In the genomic region with DNA sequence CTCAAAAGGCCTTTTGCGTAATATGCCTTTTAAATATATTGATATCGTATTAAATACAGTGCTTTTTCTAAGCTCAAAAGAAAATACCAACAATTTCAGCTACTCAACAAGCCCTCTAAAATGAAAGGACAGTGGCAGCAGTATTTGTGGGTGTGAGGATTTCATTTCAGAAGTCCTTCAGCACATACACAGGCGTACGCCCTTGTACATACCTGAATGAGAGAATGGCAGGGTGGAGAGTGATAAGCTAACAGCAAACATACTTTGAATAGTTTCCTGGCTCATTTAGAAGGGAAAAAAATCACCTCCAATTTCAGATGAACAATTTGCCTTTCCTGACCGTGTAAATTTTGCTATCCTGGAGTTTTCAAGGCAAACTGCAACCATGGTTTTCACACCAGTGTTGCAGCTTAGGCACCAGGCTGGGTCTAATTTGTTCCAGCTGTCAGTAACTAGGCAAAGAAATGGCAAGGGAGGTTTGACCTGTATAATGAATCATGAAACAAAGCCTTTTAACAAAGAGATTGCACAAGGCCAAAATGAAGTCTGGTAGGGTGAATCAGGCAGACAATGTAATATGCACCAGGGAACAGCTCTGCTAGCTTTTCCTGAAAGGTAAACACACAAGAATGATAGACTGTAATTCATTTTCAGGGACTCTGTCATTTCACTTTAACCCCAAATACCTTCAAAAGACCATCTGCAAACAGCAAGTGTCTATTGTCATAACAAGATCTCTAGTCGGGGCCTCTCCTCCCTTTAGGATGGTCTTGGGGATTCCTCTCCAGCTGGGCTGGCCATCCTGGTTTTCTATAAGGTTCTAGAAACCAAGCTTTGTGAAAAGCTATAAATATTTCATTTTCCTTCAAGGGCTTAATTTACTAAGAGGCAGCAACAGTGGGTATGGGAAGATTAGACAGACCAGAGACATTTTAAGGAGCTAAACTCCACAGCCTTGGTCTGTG, we compare ENCODE assay signal across 12 cellular contexts. TPM values are rescaled to one million over a fixed set of nuclear protein-coding genes. Genes with fewer than 3 reads are reported as not detected.
DNase-seq lines count a peak whose midpoint lies in the region; ATAC-seq and TF ChIP-seq lines count a peak whose summit lies in the region.
"Had no signal": no experiment of that assay in that cellular context is flagged by ENCODE, and none has a peak within 500 bp of the region (broad histone marks: within the 10 kb centered on the region; RNA-seq: fewer than 3 reads in every experiment).

No MANE protein-coding gene starts in this region.

- no TSS peak for BruUV-seq in Calu3 (replicated peaks; lab: Mats Ljungman, UMichigan)

- intact Hi-C loops in Calu3 (cut with micrococcal nuclease; ENCODE audit: unreplicated experiment) = loop anchor here (1.0 kb wide), 1 partner anchor 24 kb away; no protein-coding TSS in a partner anchor

- ATAC-seq in HG02970 (IDR thresholded peaks at IDR 0.05; ENCODE audit: low FRiP score, unreplicated experiment) = no peak

- H3K27me3 ChIP-seq in endodermal cell (ENCODE audit: control insufficient read depth, insufficient read depth, low read length, poor library complexity, severe bottlenecking) = no peaks in the 10 kb centered on the region
- peaks cover 0 to 20% (median 0%) of the 10 kb centered on the region in 3 experiments for H3K27me3 ChIP-seq in neuronal stem cell (ENCODE audit: control insufficient read depth in 3 of 3, insufficient read depth in 3 of 3, low read depth in 1 of 3, low read length in 3 of 3)

- H3K4ac ChIP-seq in neuronal stem cell (ENCODE audit: low read length) = no peak overlapping the region

- H3K4me1 Mint-ChIP-seq in Calu3 (ENCODE audit: low read depth, unreplicated experiment) (peaks cover 45% of the 10 kb centered on the region), endodermal cell (no peaks in the 10 kb centered on the region), osteocyte (ENCODE audit: unreplicated experiment) (no peaks in the 10 kb centered on the region)
- H3K4me1 Mint-ChIP-seq: activated naive CD8-positive, alpha-beta T cell treated with anti-CD3 and anti-CD28 coated beads for 36 hours had no signal

- H3K36me3 Mint-ChIP-seq in Calu3 (ENCODE audit: insufficient read depth, unreplicated experiment) (no peaks in the 10 kb centered on the region), endodermal cell (ENCODE audit: low read depth) (no peaks in the 10 kb centered on the region), osteocyte (ENCODE audit: unreplicated experiment) (peaks cover 1% of the 10 kb centered on the region)
- H3K36me3 Mint-ChIP-seq: activated naive CD8-positive, alpha-beta T cell treated with anti-CD3 and anti-CD28 coated beads for 36 hours had no signal

- no peaks in the 10 kb centered on the region for H3K9me3 ChIP-seq in endodermal cell (ENCODE audit: control insufficient read depth, low read length)
- H3K9me3 ChIP-seq in neuronal stem cell (replicated peaks in 1 of 2; ENCODE audit: control insufficient read depth in 2 of 2, insufficient read depth in 1 of 2, low read depth in 1 of 2, low read length in 2 of 2) = no peaks in the 10 kb centered on the region

- H3K27ac Mint-ChIP-seq in Calu3 (ENCODE audit: unreplicated experiment) (peak overlapping the region; percentile 37), endodermal cell (no peak overlapping the region), osteocyte (ENCODE audit: unreplicated experiment) (no peak overlapping the region)
- H3K27ac Mint-ChIP-seq: activated naive CD8-positive, alpha-beta T cell treated with anti-CD3 and anti-CD28 coated beads for 36 hours had no signal

- H3K14ac ChIP-seq in neuronal stem cell (ENCODE audit: low read length) = no peak overlapping the region

- no peak for TF ChIP-seq CTCF in Calu3 (IDR thresholded peaks at IDR 0.05; ENCODE audit: unreplicated experiment)
- TF ChIP-seq CTCF in endodermal cell (conservative IDR thresholded peaks at IDR 0.05) = no peak
- TF ChIP-seq CTCF in osteocyte (IDR thresholded peaks at IDR 0.05) = no peak

- H2BK12ac ChIP-seq in neuronal stem cell (ENCODE audit: low read length) = no peak overlapping the region

- no peaks in the 10 kb centered on the region for H3K27me3 Mint-ChIP-seq in Calu3 (ENCODE audit: unreplicated experiment)
- H3K27me3 Mint-ChIP-seq in endodermal cell (ENCODE audit: insufficient read depth) = no peaks in the 10 kb centered on the region
- H3K27me3 Mint-ChIP-seq in osteocyte (ENCODE audit: unreplicated experiment) = peaks cover 44% of the 10 kb centered on the region

- CTCF ChIA-PET in Calu3 (lab: Charles Lee) = interaction anchor here (0.5 to 1.8 kb wide), 9 partner anchors 24 to 52 kb away, joined by 3 to 7 read pairs (median 3); a partner anchor contains a TSS

- DNase-seq in Calu3 = peak; percentile 30
- DNase-seq in MV-4-11 (lab: John Stamatoyannopoulos, UW) = peak; percentile 57
- DNase-seq in endodermal cell = no peak
- DNase-seq in myocyte (ENCODE audit: low read depth) = peak; percentile 62
- DNase-seq in neuronal stem cell (ENCODE audit: low spot score) = no peak
- DNase-seq in osteocyte (ENCODE audit: extremely low spot score, unreplicated experiment) = no peak
- no peak for DNase-seq in stimulated activated CD4-positive, alpha-beta T cell treated with anti-CD3 and anti-CD28 coated beads, Interleukin-2, amount 100 ng/mL, for 48 hours
- DNase-seq: activated CD4-positive, CD25-positive, alpha-beta regulatory T cell treated with anti-CD3 and anti-CD28 coated beads, Interleukin-2, amount 50 U/mL, for 72 hours; activated naive CD8-positive, alpha-beta T cell treated with anti-CD3 and anti-CD28 coated beads for 36 hours; DMS79; KBM-7 had no signal

- no peak overlapping the region for H3K18ac ChIP-seq in neuronal stem cell (ENCODE audit: low read length)

- H4K8ac ChIP-seq in neuronal stem cell (ENCODE audit: low read depth, low read length) = no peak overlapping the region

- H3K4me2 ChIP-seq in neuronal stem cell (ENCODE audit: insufficient read depth, low read length, poor library complexity, severe bottlenecking) = no peak overlapping the region

- H3K4me3 Mint-ChIP-seq in Calu3 (ENCODE audit: low read depth, unreplicated experiment) (no peak overlapping the region), endodermal cell (no peak overlapping the region), osteocyte (ENCODE audit: unreplicated experiment) (no peak overlapping the region)
- H3K4me3 Mint-ChIP-seq: activated naive CD8-positive, alpha-beta T cell treated with anti-CD3 and anti-CD28 coated beads for 36 hours had no signal

- 73 to 88% methylated on average over 4 to 5 of the region's 6 CpGs for WGBS in endodermal cell (ENCODE audit: insufficient coverage in 1 of 2, insufficient read length in 1 of 2), 2 experiments
- WGBS in neuronal stem cell (ENCODE audit: extremely low coverage in 2 of 2, insufficient read length in 2 of 2, insufficient replicate concordance in 1 of 2), 2 donors = no CpG with 5 or more reads among the region's 6 CpGs

- H3K4me1 ChIP-seq in endodermal cell (ENCODE audit: control insufficient read depth, insufficient read depth, low read length) (no peaks in the 10 kb centered on the region), neuronal stem cell (ENCODE audit: control insufficient read depth in 2 of 2, insufficient read depth in 1 of 2, low read depth in 1 of 2, low read length in 2 of 2) (peaks cover 0 to 8% of the 10 kb centered on the region in 2 donors)

- H2BK15ac ChIP-seq in neuronal stem cell (ENCODE audit: low read length) = no peak overlapping the region

- H3K9me3 Mint-ChIP-seq in Calu3 (ENCODE audit: low read depth, unreplicated experiment) (no peaks in the 10 kb centered on the region), endodermal cell (no peaks in the 10 kb centered on the region), osteocyte (ENCODE audit: unreplicated experiment) (no peaks in the 10 kb centered on the region)
- H3K9me3 Mint-ChIP-seq: activated naive CD8-positive, alpha-beta T cell treated with anti-CD3 and anti-CD28 coated beads for 36 hours had no signal

- no peak overlapping the region for H3K23ac ChIP-seq in neuronal stem cell (ENCODE audit: low read depth, low read length, poor library complexity)

- no peaks in the 10 kb centered on the region for H3K36me3 ChIP-seq in endodermal cell (ENCODE audit: control insufficient read depth, insufficient read depth, low read length)
- no peaks in the 10 kb centered on the region for H3K36me3 ChIP-seq in neuronal stem cell (replicated peaks in 1 of 2; ENCODE audit: control insufficient read depth in 2 of 2, insufficient read depth in 2 of 2, low read length in 2 of 2)

- H2AFZ ChIP-seq in neuronal stem cell (ENCODE audit: low read length) = no peak overlapping the region

- peak overlapping the region; percentile 91 for H3K27ac ChIP-seq in endodermal cell (ENCODE audit: low read depth, low read length)
- H3K27ac ChIP-seq in neuronal stem cell (replicated peaks; ENCODE audit: low read length) = no peak overlapping the region

- no peak overlapping the region for H2AK5ac ChIP-seq in neuronal stem cell (ENCODE audit: low read depth, low read length)

- H2BK5ac ChIP-seq in neuronal stem cell (ENCODE audit: low read length) = no peak overlapping the region

- no peaks in the 10 kb centered on the region for H3K79me1 ChIP-seq in neuronal stem cell (ENCODE audit: low read depth, low read length)

- H3K4me3 ChIP-seq in endodermal cell (ENCODE audit: low read length) (no peak overlapping the region), neuronal stem cell (ENCODE audit: low read length in 2 of 2) (no peak overlapping the region)

- no peak overlapping the region for H3K9ac ChIP-seq in endodermal cell (ENCODE audit: extremely low read depth, low read length, poor library complexity, severe bottlenecking)
- no peak overlapping the region for H3K9ac ChIP-seq in neuronal stem cell (ENCODE audit: low read depth, low read length, poor library complexity)

- H4K91ac ChIP-seq in neuronal stem cell (ENCODE audit: low read depth, low read length, poor library complexity) = no peak overlapping the region

- no peak overlapping the region for H2BK120ac ChIP-seq in neuronal stem cell (ENCODE audit: low read depth, low read length)

RNA-seq across cellular contexts. Expression of a gene that starts 11.5 kb away (rescaled TPM):
- total RNA-seq in Calu3 (2022) (6.9 and 7.8 TPM in 2 replicates), endodermal cell (under 1 TPM; 0.44 to 0.73 TPM), myocyte (0.83 and 2.1 TPM in 2 replicates), osteocyte (not detected in 2 replicates)
- 1.2 TPM for polyA plus RNA-seq in endodermal cell (2013, experiment 1 of 2)
- polyA plus RNA-seq in endodermal cell (2013, experiment 2 of 2) = 2.2 TPM
- 1.8 TPM for polyA plus RNA-seq in myocyte (2012)
- polyA plus RNA-seq in neuronal stem cell (2013, experiment 1 of 2) = 1.2 TPM
- 1.3 TPM for polyA plus RNA-seq in neuronal stem cell (2013, experiment 2 of 2)
- total RNA-seq: activated naive CD8-positive, alpha-beta T cell treated with anti-CD3 and anti-CD28 coated beads for 36 hours had no signal

RNA-seq across cellular contexts. Expression of a gene that starts 38.0 kb away (rescaled TPM):
- total RNA-seq in Calu3 (2022) = 207 and 233 TPM in 2 replicates
- 1 to 10 TPM in 1 of 2 donors, under 1 TPM in 1; 0.58 to 1.3 TPM for total RNA-seq in endodermal cell
- polyA plus RNA-seq in endodermal cell (2013, experiment 1 of 2) = 0.28 TPM
- 0.33 TPM for polyA plus RNA-seq in endodermal cell (2013, experiment 2 of 2)
- 1.2 and 2.8 TPM in 2 replicates for total RNA-seq in myocyte
- polyA plus RNA-seq in myocyte (2012) = 1.9 TPM
- 0.20 TPM for polyA plus RNA-seq in neuronal stem cell (2013, experiment 1 of 2)
- 0.22 TPM for polyA plus RNA-seq in neuronal stem cell (2013, experiment 2 of 2)
- not detected in 2 replicates for total RNA-seq in osteocyte

Comparison
In these comparisons a context has a peak if more than half of its experiments do, and no peak if none do; other contexts are left out.
1. DNase-seq: peak in Calu3 (single experiment), MV-4-11 (single experiment) and myocyte (single experiment); none in endodermal cell (single experiment), neuronal stem cell (single experiment), osteocyte (single experiment) and stimulated activated CD4-positive, alpha-beta T cell treated with anti-CD3 and anti-CD28 coated beads, Interleukin-2, amount 100 ng/mL, for 48 hours (0 of 2).
2. RNA of a gene that starts 38.0 kb away (total RNA-seq): 207 to 233 TPM in Calu3; 1.2 to 2.8 TPM in myocyte, 0.58 to 1.3 TPM in endodermal cell and not detected in osteocyte; every median in the first group is over 10 times any median in the second.